Comparison of ENCODE assay signal across 9 cellular contexts in genomic region chr10:98460837-98461499, GRCh38. TPM values are rescaled to one million over a fixed set of nuclear protein-coding genes. Genes with fewer than 3 reads are reported as not detected.
DNase-seq lines count a peak whose midpoint lies in the region; ATAC-seq, FAIRE-seq and TF ChIP-seq lines count a peak whose summit lies in the region.
"Had no signal": no experiment of that assay in that cellular context is flagged by ENCODE, and none has a peak within 500 bp of the region (broad histone marks: within the 10 kb centered on the region; RNA-seq: fewer than 3 reads in every experiment).

No MANE protein-coding gene starts in this region.

- peak; percentile 78 for ATAC-seq in upper lobe of right lung

- H3K27me3 ChIP-seq in ascending aorta (no peaks in the 10 kb centered on the region), upper lobe of right lung (no peaks in the 10 kb centered on the region)

- TF ChIP-seq CTCF in ascending aorta (IDR thresholded peaks at IDR 0.05) (no peak), upper lobe of right lung (IDR thresholded peaks at IDR 0.05) (no peak)

- peaks cover 3 to 9% of the 10 kb centered on the region in 2 donors for H3K4me1 ChIP-seq in ascending aorta
- peaks cover 6% of the 10 kb centered on the region for H3K4me1 ChIP-seq in upper lobe of right lung

- H3K4me1 Mint-ChIP-seq in T-helper 2 cell treated with Interferon-gamma antibody and Interleukin-4, amounts not matched to agents 5 μg/mL and 100 μg/mL, for 36 hours (ENCODE audit: low read depth): no peaks in the 10 kb centered on the region
- no peaks in the 10 kb centered on the region for H3K4me1 Mint-ChIP-seq in activated CD4-positive, alpha-beta memory T cell treated with anti-CD3 and anti-CD28 coated beads for 36 hours (ENCODE audit: low read depth)
- H3K4me1 Mint-ChIP-seq: B cell had no signal

- no peaks in the 10 kb centered on the region for H3K9me3 ChIP-seq in ascending aorta
- no peaks in the 10 kb centered on the region for H3K9me3 ChIP-seq in upper lobe of right lung

- POLR2A ChIA-PET in activated CD4-positive, alpha-beta memory T cell treated with anti-CD3 and anti-CD28 coated beads for 36 hours (lab: Charles Lee): no interaction called here

- H3K27ac Mint-ChIP-seq in T-helper 2 cell treated with Interferon-gamma antibody and Interleukin-4, amounts not matched to agents 5 μg/mL and 100 μg/mL, for 36 hours: no peak overlapping the region
- no peak overlapping the region for H3K27ac Mint-ChIP-seq in activated CD4-positive, alpha-beta memory T cell treated with anti-CD3 and anti-CD28 coated beads for 36 hours
- H3K27ac Mint-ChIP-seq: B cell had no signal

- peak; percentile 100 for FAIRE-seq in islet of Langerhans (lab: Jason Lieb, UNC)

- CTCF ChIA-PET in activated CD4-positive, alpha-beta memory T cell treated with anti-CD3 and anti-CD28 coated beads for 36 hours (lab: Charles Lee): interaction anchor here (1.9 kb wide), 1 partner anchor 35 kb away, joined by 5 read pairs; no protein-coding TSS in a partner anchor

- H3K36me3 Mint-ChIP-seq in T-helper 2 cell treated with Interferon-gamma antibody and Interleukin-4, amounts not matched to agents 5 μg/mL and 100 μg/mL, for 36 hours (ENCODE audit: low read depth): no peaks in the 10 kb centered on the region
- no peaks in the 10 kb centered on the region for H3K36me3 Mint-ChIP-seq in activated CD4-positive, alpha-beta memory T cell treated with anti-CD3 and anti-CD28 coated beads for 36 hours

- H3K36me3 ChIP-seq in ascending aorta (no peaks in the 10 kb centered on the region), upper lobe of right lung (no peaks in the 10 kb centered on the region)

- H3K27ac ChIP-seq in ascending aorta (peak overlapping the region; percentile 27 to 73), upper lobe of right lung (no peak overlapping the region)

- H3K9me3 Mint-ChIP-seq in T-helper 2 cell treated with Interferon-gamma antibody and Interleukin-4, amounts not matched to agents 5 μg/mL and 100 μg/mL, for 36 hours: no peaks in the 10 kb centered on the region
- H3K9me3 Mint-ChIP-seq in activated CD4-positive, alpha-beta memory T cell treated with anti-CD3 and anti-CD28 coated beads for 36 hours: no peaks in the 10 kb centered on the region

- intact Hi-C loops in ascending aorta (cut with DNase I) (loop anchor here (1.0 kb wide), 1 partner anchor 15 kb away; the partner anchor contains the start of gene HPS1), upper lobe of right lung (cut with DNase I) (loop anchor here (10.0 kb wide), 1 partner anchor 784 kb away; no protein-coding TSS in a partner anchor)
- intact Hi-C loops in activated CD4-positive, alpha-beta memory T cell treated with anti-CD3 and anti-CD28 coated beads for 36 hours (cut with micrococcal nuclease): no loop called here

- H3K4me3 Mint-ChIP-seq in T-helper 2 cell treated with Interferon-gamma antibody and Interleukin-4, amounts not matched to agents 5 μg/mL and 100 μg/mL, for 36 hours: no peak overlapping the region
- no peak overlapping the region for H3K4me3 Mint-ChIP-seq in activated CD4-positive, alpha-beta memory T cell treated with anti-CD3 and anti-CD28 coated beads for 36 hours
- H3K4me3 Mint-ChIP-seq: B cell had no signal

- peak; percentile 5 to 40 for DNase-seq in SHP77 (lab: John Stamatoyannopoulos, UW)
- DNase-seq in SHP77 treated with DMSO at 0.1 percent for 48 hours (lab: John Stamatoyannopoulos, UW): no peak
- peak in 1 of 2 donors; percentile 85 for DNase-seq in ascending aorta (ENCODE audit: low spot score in 2 of 2)
- no peak for DNase-seq in upper lobe of right lung
- DNase-seq in T-helper 2 cell treated with Interferon-gamma antibody and Interleukin-4, amounts not matched to agents 5 μg/mL and 100 μg/mL, for 36 hours (ENCODE audit: low spot score): no peak
- no peak for DNase-seq in occipital lobe (lab: John Stamatoyannopoulos, UW)
- no peak for DNase-seq in activated CD4-positive, alpha-beta memory T cell treated with anti-CD3 and anti-CD28 coated beads for 36 hours

- peaks cover 17% of the 10 kb centered on the region for H3K27me3 Mint-ChIP-seq in T-helper 2 cell treated with Interferon-gamma antibody and Interleukin-4, amounts not matched to agents 5 μg/mL and 100 μg/mL, for 36 hours (ENCODE audit: low read depth)
- H3K27me3 Mint-ChIP-seq in activated CD4-positive, alpha-beta memory T cell treated with anti-CD3 and anti-CD28 coated beads for 36 hours: peaks cover 12% of the 10 kb centered on the region

- H3K4me3 ChIP-seq in ascending aorta: no peak overlapping the region
- no peak overlapping the region for H3K4me3 ChIP-seq in upper lobe of right lung

RNA-seq across cellular contexts. Expression of gene HPS1, which starts 14.2 kb away (rescaled TPM):
- 42.7 TPM for total RNA-seq in ascending aorta
- 77.7 TPM for total RNA-seq in upper lobe of right lung
- total RNA-seq in occipital lobe: 11.1 TPM
- total RNA-seq in activated CD4-positive, alpha-beta memory T cell treated with anti-CD3 and anti-CD28 coated beads for 36 hours: 10 to 100 TPM; 42.1 to 44.3 TPM

RNA-seq across cellular contexts. Expression of gene PYROXD2, which starts 46.0 kb away (rescaled TPM):
- total RNA-seq in ascending aorta: 5.6 TPM
- total RNA-seq in upper lobe of right lung: 13.0 TPM
- 1.4 TPM for total RNA-seq in occipital lobe
- total RNA-seq in activated CD4-positive, alpha-beta memory T cell treated with anti-CD3 and anti-CD28 coated beads for 36 hours: 1 to 10 TPM; 4.7 to 5.3 TPM

Comparison
In these comparisons a context has a peak if more than half of its experiments do, and no peak if none do; other contexts are left out.
1. DNase-seq: peak in SHP77 (2 of 2); none in SHP77 treated with DMSO at 0.1 percent for 48 hours (single experiment), upper lobe of right lung (single experiment), T-helper 2 cell treated with Interferon-gamma antibody and Interleukin-4, amounts not matched to agents 5 μg/mL and 100 μg/mL, for 36 hours (single experiment), occipital lobe (single experiment) and activated CD4-positive, alpha-beta memory T cell treated with anti-CD3 and anti-CD28 coated beads for 36 hours (single experiment).